In the genomic region with DNA sequence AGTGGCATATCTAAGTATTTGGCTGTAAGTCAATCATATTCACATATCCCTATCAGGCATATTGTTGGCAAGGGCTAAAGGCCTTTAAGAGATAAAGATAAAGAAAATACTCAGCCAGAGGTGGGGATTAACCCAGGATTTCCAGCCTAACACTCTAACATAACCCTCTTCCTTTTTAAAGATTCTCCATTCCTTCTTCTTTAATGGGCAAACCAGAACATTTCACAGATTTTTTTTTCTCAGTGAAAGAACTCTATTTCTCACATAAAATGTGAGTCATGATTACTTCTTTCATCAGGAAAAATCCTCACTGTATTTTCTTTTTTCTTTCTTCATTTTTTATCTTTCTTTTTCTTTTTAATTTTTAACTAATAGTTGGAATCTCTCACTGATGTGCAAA, we compare ENCODE assay signal across 17 cellular contexts.
DNase-seq lines count a peak whose midpoint lies in the region; ATAC-seq and TF ChIP-seq lines count a peak whose summit lies in the region.
"Had no signal": no experiment of that assay in that cellular context is flagged by ENCODE, and none has a peak within 500 bp of the region (broad histone marks: within the 10 kb centered on the region; RNA-seq: fewer than 3 reads in every experiment).

No MANE protein-coding gene starts in this region.

- no peak for DNase-seq in MCF 10A (ENCODE audit: unreplicated experiment)
- DNase-seq in breast epithelium (ENCODE audit: low spot score in 2 of 2) = no peak
- DNase-seq in astrocyte of the spinal cord (ENCODE audit: low read depth, low spot score) = peak; percentile 31
- no peak for DNase-seq in lower lobe of right lung
- no peak for DNase-seq in type B pancreatic cell (ENCODE audit: extremely low spot score, unreplicated experiment)
- no peak for DNase-seq in prostate gland (ENCODE audit: low spot score)
- DNase-seq in T-helper 2 cell = no peak
- DNase-seq in posterior cingulate gyrus = no peak
- DNase-seq: activated CD4-positive, alpha-beta T cell treated with anti-CD3 and anti-CD28 coated beads, Interleukin-2, amount 50 U/mL, for 48 hours; activated gamma-delta T cell treated with Interleukin-2 at 50 U/mL for 16 hours; cerebellar nuclear complex; KBM-7; naive B cell; NCI-H146; right lobe of liver; RPMI8226; substantia nigra had no signal

- TF ChIP-seq POLR2A in breast epithelium (IDR thresholded peaks at IDR 0.05) (no peak), prostate gland (IDR thresholded peaks at IDR 0.05) (no peak)

- H3K27ac Mint-ChIP-seq in MCF 10A (ENCODE audit: low read depth, unreplicated experiment) (peak overlapping the region; percentile 98), type B pancreatic cell (peak overlapping the region; percentile 64)

- peaks cover 23% of the 10 kb centered on the region for H3K4me1 Mint-ChIP-seq in MCF 10A (ENCODE audit: insufficient read depth, unreplicated experiment)
- peaks cover 9% of the 10 kb centered on the region for H3K4me1 Mint-ChIP-seq in type B pancreatic cell (ENCODE audit: unreplicated experiment)
- H3K4me1 Mint-ChIP-seq: naive B cell had no signal

- H3K27ac ChIP-seq in breast epithelium = no peak overlapping the region
- peak overlapping the region; percentile 78 for H3K27ac ChIP-seq in lower lobe of right lung
- H3K27ac ChIP-seq in prostate gland = no peak overlapping the region
- H3K27ac ChIP-seq: right lobe of liver had no signal

- no peak for ATAC-seq in lower lobe of right lung
- ATAC-seq: right lobe of liver had no signal

- H3K4me3 Mint-ChIP-seq in MCF 10A (ENCODE audit: unreplicated experiment) = peak overlapping the region; percentile 61
- H3K4me3 Mint-ChIP-seq in type B pancreatic cell = no peak overlapping the region
- H3K4me3 Mint-ChIP-seq: naive B cell had no signal

- no peaks in the 10 kb centered on the region for H3K36me3 ChIP-seq in breast epithelium
- no peaks in the 10 kb centered on the region for H3K36me3 ChIP-seq in lower lobe of right lung
- no peaks in the 10 kb centered on the region for H3K36me3 ChIP-seq in prostate gland

- intact Hi-C loops in MCF 10A (cut with micrococcal nuclease) = no loop called here
- intact Hi-C loops in breast epithelium (cut with DNase I; ENCODE audit: low total_unique reads) = no loop called here
- intact Hi-C loops in lower lobe of right lung (cut with DNase I) = no loop called here
- intact Hi-C loops in prostate gland (cut with DNase I) = no loop called here
- intact Hi-C loops in posterior cingulate gyrus (cut with DNase I) = no loop called here

- H3K9me3 ChIP-seq in breast epithelium (no peaks in the 10 kb centered on the region), lower lobe of right lung (no peaks in the 10 kb centered on the region), prostate gland (no peaks in the 10 kb centered on the region)
- H3K9me3 ChIP-seq: right lobe of liver had no signal

- H3K9me3 Mint-ChIP-seq in MCF 10A (ENCODE audit: unreplicated experiment) (no peaks in the 10 kb centered on the region), type B pancreatic cell (no peaks in the 10 kb centered on the region)
- H3K9me3 Mint-ChIP-seq: naive B cell had no signal

- H3K4me1 ChIP-seq in breast epithelium (no peaks in the 10 kb centered on the region), lower lobe of right lung (peaks cover 9% of the 10 kb centered on the region), prostate gland (replicated peaks) (no peaks in the 10 kb centered on the region)
- H3K4me1 ChIP-seq: right lobe of liver had no signal

- H3K27me3 Mint-ChIP-seq in MCF 10A (ENCODE audit: insufficient read depth, unreplicated experiment) (no peaks in the 10 kb centered on the region), type B pancreatic cell (no peaks in the 10 kb centered on the region)
- H3K27me3 Mint-ChIP-seq: naive B cell had no signal

- CTCF ChIA-PET in MCF 10A (lab: Yijun Ruan, JAX) = no interaction called here

- no TSS peak for BruUV-seq in MCF 10A (replicated peaks; lab: Mats Ljungman, UMichigan)

- TF ChIP-seq CTCF in MCF 10A (IDR thresholded peaks at IDR 0.05; ENCODE audit: unreplicated experiment) (no peak), breast epithelium (IDR thresholded peaks at IDR 0.05) (no peak), astrocyte of the spinal cord (IDR thresholded peaks at IDR 0.05; ENCODE audit: low read depth, low read length) (no peak), lower lobe of right lung (IDR thresholded peaks at IDR 0.05) (no peak), type B pancreatic cell (conservative IDR thresholded peaks at IDR 0.05) (no peak), prostate gland (IDR thresholded peaks at IDR 0.05) (no peak)

- peaks cover 7% of the 10 kb centered on the region for H3K36me3 Mint-ChIP-seq in MCF 10A (ENCODE audit: insufficient read depth, unreplicated experiment)
- H3K36me3 Mint-ChIP-seq in type B pancreatic cell = peaks cover 5% of the 10 kb centered on the region

- POLR2A ChIA-PET in MCF 10A (lab: Yijun Ruan, JAX) = interaction anchor here (0.7 to 3.7 kb wide), 3 partner anchors 17 to 79 kb away, joined by 3 to 14 read pairs (median 3); no protein-coding TSS in a partner anchor

- in situ Hi-C loops in astrocyte of the spinal cord (cut with HindIII; ENCODE audit: low sequenced_read_pairs) = no loop called here

- H3K4me3 ChIP-seq in breast epithelium (no peak overlapping the region), astrocyte of the spinal cord (ENCODE audit: low read depth, low read length) (no peak overlapping the region), lower lobe of right lung (no peak overlapping the region), prostate gland (no peak overlapping the region)
- H3K4me3 ChIP-seq: right lobe of liver had no signal

- H3K27me3 ChIP-seq in breast epithelium (no peaks in the 10 kb centered on the region), lower lobe of right lung (ENCODE audit: low read depth) (no peaks in the 10 kb centered on the region), prostate gland (replicated peaks; ENCODE audit: insufficient read depth) (no peaks in the 10 kb centered on the region)
- H3K27me3 ChIP-seq: right lobe of liver had no signal
